Comparison of ENCODE assay signal across 19 cellular contexts in the genomic region with DNA sequence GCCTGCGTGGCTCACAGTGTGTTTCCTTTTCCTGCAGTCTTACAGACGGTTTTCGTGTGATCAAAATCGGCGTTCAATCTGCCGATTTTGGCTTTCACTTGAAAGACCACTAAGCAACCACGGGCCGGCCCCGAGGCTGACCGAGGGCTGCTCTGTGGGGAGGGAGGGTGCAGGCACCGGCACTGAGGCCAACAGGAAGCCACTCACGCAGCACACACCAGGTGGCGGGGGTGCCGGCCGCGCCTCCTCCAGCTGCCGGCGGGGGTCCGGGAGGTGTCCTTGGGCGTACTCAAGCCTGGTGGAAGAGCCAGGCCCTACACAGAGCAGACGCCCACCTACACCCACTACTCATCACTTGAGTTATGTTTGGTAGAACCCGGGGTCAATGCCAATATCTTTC.
"Had no signal": no experiment of that assay in that cellular context is flagged by ENCODE, and none has a peak within 500 bp of the region (broad histone marks: within the 10 kb centered on the region; RNA-seq: fewer than 3 reads in every experiment).

No MANE protein-coding gene starts in this region.

- H3K27ac ChIP-seq: breast epithelium, colonic mucosa, esophagus muscularis mucosa, ovary, psoas muscle, right atrium auricular region, skin epidermis, testis had no signal

- H3K36me3 ChIP-seq: colonic mucosa, ovary had no signal

- H3K27me3 ChIP-seq: breast epithelium, colonic mucosa, esophagus muscularis mucosa, gastrocnemius medialis, ovary, right atrium auricular region, testis had no signal

- H3K9me3 ChIP-seq: breast epithelium, colonic mucosa, esophagus muscularis mucosa, gastrocnemius medialis, ovary, psoas muscle, right atrium auricular region, SK-N-SH, testis had no signal

- H3K4me2 ChIP-seq: SK-N-SH had no signal

- DNase-seq: activated gamma-delta T cell; activated T-cell treated with anti-CD3 and anti-CD28 coated beads, Interleukin-2, amount 50 U/mL, for 48 hours; colonic mucosa; islet precursor cell; SIG-M5; SK-N-SH; stimulated activated CD8-positive, alpha-beta memory T cell treated with anti-CD3 and anti-CD28 coated beads, Interleukin-4, amount 100 ng/mL, for 48 hours; stimulated activated naive B cell treated with anti-CD40 and anti-IgM and Interleukin-4, amounts not matched to agents 10 μg/mL and 1 μg/mL and 100 μg/mL, for 72 hours; testis had no signal

- ATAC-seq: activated naive CD4-positive, alpha-beta T cell treated with anti-CD3 and anti-CD28 coated beads, Interleukin-2, amount 50 U/mL, for 72 hours; gastrocnemius medialis; natural killer cell treated with Interleukin-12 subunit alpha and Interleukin-12 subunit beta and Interleukin-15 and Interleukin-18, amount 100 ng/mL, for 72 hours; psoas muscle; stimulated activated naive B cell treated with anti-CD40 and anti-IgM and Interleukin-4, amounts not matched to agents 10 μg/mL and 1 μg/mL and 100 μg/mL, for 72 hours; WTC11 had no signal

- H3K4me3 ChIP-seq: breast epithelium, colonic mucosa, esophagus muscularis mucosa, gastrocnemius medialis, ovary, psoas muscle, right atrium auricular region, skin epidermis, testis had no signal
